Comparison of ENCODE assay signal across 15 cellular contexts in the genomic region with DNA sequence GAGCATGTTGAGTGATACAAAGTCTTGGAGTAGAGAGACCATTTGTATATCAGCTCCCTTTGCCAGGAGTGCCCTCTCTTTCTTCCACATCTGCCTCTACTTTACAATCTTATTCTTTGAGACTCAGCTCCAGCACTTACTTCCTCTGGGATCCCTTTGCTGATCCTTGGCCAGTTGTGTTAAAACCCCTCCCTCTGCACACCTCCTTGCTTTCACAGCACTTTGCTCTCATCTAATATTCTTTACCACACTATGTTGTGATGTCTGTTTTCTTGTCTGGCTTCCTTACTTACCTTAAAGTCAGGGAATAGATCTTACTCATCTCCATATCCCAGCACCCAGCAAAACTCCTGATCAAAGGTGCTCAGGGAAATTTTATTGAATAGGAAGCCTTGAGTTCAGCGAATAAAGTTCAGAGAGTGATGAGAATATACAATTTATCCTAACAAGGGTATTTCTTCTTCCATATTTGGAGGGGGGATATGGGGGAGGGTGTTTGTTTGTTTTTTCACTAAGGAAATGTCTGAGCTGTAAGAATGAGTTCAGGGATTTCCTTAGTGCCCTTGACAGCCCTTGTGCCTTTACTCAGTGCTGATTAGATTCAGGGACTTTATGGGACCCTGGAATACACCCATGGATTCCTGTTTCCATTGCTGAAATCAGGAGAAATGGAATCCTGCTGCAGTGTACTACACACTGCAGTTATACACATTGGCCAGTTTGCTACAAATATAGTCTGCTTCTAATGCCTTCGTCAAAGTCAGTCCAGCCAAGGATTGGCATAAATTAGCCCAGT. TPM values are rescaled to one million over a fixed set of nuclear protein-coding genes. Genes with fewer than 3 reads are reported as not detected.
A peak's percentile ranks its signal among the peaks of the same experiment; 100 is the strongest.
DNase-seq lines count a peak whose midpoint lies in the region; ATAC-seq and TF ChIP-seq lines count a peak whose summit lies in the region.
"Had no signal": no experiment of that assay in that cellular context is flagged by ENCODE, and none has a peak within 500 bp of the region (broad histone marks: within the 10 kb centered on the region; RNA-seq: fewer than 3 reads in every experiment).

No MANE protein-coding gene starts in this region.

- no peak for TF ChIP-seq EP300 in neural cell (conservative IDR thresholded peaks at IDR 0.05; ENCODE audit: poor library complexity, severe bottlenecking)
- no peak for TF ChIP-seq EP300 in transverse colon (IDR thresholded peaks at IDR 0.05; ENCODE audit: low read depth)

- no peak overlapping the region for H3K4me3 ChIP-seq in right atrium auricular region
- peak overlapping the region; percentile 29 for H3K4me3 ChIP-seq in neural cell (ENCODE audit: low read length)
- H3K4me3 ChIP-seq in transverse colon: no peak overlapping the region
- H3K4me3 ChIP-seq: BLaER1 treated with 17β-estradiol and CSF1 and Interleukin-3, amounts not matched to agents 10 nM and 100 nM had no signal

- H3K36me3 ChIP-seq in right atrium auricular region (no peaks in the 10 kb centered on the region), neural cell (ENCODE audit: insufficient read depth, low read length) (no peaks in the 10 kb centered on the region), transverse colon (no peaks in the 10 kb centered on the region)

- H3K27ac ChIP-seq in right atrium auricular region (peak overlapping the region in 1 of 2 donors; percentile 12), neural cell (ENCODE audit: low read length) (peak overlapping the region; percentile 46), transverse colon (peak overlapping the region in 3 of 4 donors; percentile 2 to 8 (median 6))
- H3K27ac ChIP-seq: BLaER1 treated with 17β-estradiol and CSF1 and Interleukin-3, amounts not matched to agents 10 nM and 100 nM had no signal

- TF ChIP-seq RAD21 in neural cell (conservative IDR thresholded peaks at IDR 0.05): no peak

- POLR2A ChIA-PET in GM10248 (lab: Yijun Ruan, JAX): no interaction called here

- DNase-seq in Right ventricle myocardium superior (no peak), right atrium auricular region (ENCODE audit: low spot score) (no peak), left colon (no peak), transverse colon (no peak), GM10248 (ENCODE audit: extremely low spot score) (no peak), posterior cingulate gyrus (no peak)
- DNase-seq: DMS 273 treated with DMSO at 0.1 percent for 48 hours, H7, Karpas-422, NCI-H1417 treated with DMSO at 0.1 percent for 48 hours, NCI-H2029, NCI-H510A treated with DMSO at 0.1 percent for 48 hours had no signal

- TF ChIP-seq CTCF in right atrium auricular region (IDR thresholded peaks at IDR 0.05) (no peak), neural cell (IDR thresholded peaks at IDR 0.05; ENCODE audit: poor library complexity, severe bottlenecking) (no peak), transverse colon (IDR thresholded peaks at IDR 0.05) (no peak), GM10248 (IDR thresholded peaks at IDR 0.05; ENCODE audit: control extremely low read depth, extremely low read depth, low read depth, missing control alignments) (no peak)

- CTCF ChIA-PET in GM10248 (lab: Yijun Ruan, JAX): interaction anchor here (1.0 to 1.2 kb wide), 2 partner anchors 9 to 15 kb away, joined by 3 to 4 read pairs; no protein-coding TSS in a partner anchor

- ATAC-seq in Right ventricle myocardium superior (ENCODE audit: poor library complexity): peak; percentile 20
- ATAC-seq in left colon: peak; percentile 91
- ATAC-seq in HG03045 (IDR thresholded peaks at IDR 0.05; ENCODE audit: unreplicated experiment): no peak

- peak overlapping the region; percentile 26 for H3K4me2 ChIP-seq in neural cell (ENCODE audit: low read length)

- H3F3A ChIP-seq in neural cell (ENCODE audit: insufficient read depth, low read length, poor library complexity, severe bottlenecking): no peaks in the 10 kb centered on the region

- intact Hi-C loops in Right ventricle myocardium superior (cut with DNase I): no loop called here
- intact Hi-C loops in left colon (cut with DNase I, micrococcal nuclease): no loop called here
- intact Hi-C loops in transverse colon (cut with DNase I; ENCODE audit: low total_unique reads): no loop called here
- intact Hi-C loops in posterior cingulate gyrus (cut with DNase I): no loop called here

- 56 to 66% methylated on average over 1 to 2 of the region's 2 CpGs for WGBS in transverse colon (ENCODE audit: low coverage in 1 of 2), 2 donors

- in situ Hi-C loops in transverse colon (cut with MboI; ENCODE audit: low pct_ligation_motif_present in 1 of 4, low pct_unique_long_range_greater_than_20kb in 1 of 4, low sequenced_read_pairs in 3 of 4): no loop called here

- no peaks in the 10 kb centered on the region for H3K9me2 ChIP-seq in neural cell (ENCODE audit: insufficient read depth, low read length)

- peaks cover 0 to 46% of the 10 kb centered on the region in 2 donors for H3K4me1 ChIP-seq in right atrium auricular region
- peaks cover 18 to 57% (median 31%) of the 10 kb centered on the region in 4 donors for H3K4me1 ChIP-seq in transverse colon

- peaks cover 24% of the 10 kb centered on the region for H3K79me2 ChIP-seq in neural cell (replicated peaks; ENCODE audit: insufficient read depth, low read length)

- no peak overlapping the region for H2AFZ ChIP-seq in neural cell (ENCODE audit: low read depth, low read length)

- TF ChIP-seq POLR2A in transverse colon (IDR thresholded peaks at IDR 0.05): no peak

- H4K20me1 ChIP-seq in neural cell (ENCODE audit: insufficient read depth): no peaks in the 10 kb centered on the region

- H3K27me3 ChIP-seq in right atrium auricular region (no peaks in the 10 kb centered on the region), neural cell (ENCODE audit: insufficient read depth, low read depth, low read length) (no peaks in the 10 kb centered on the region), transverse colon (no peaks in the 10 kb centered on the region)
- H3K27me3 ChIP-seq: BLaER1 treated with 17β-estradiol and CSF1 and Interleukin-3, amounts not matched to agents 10 nM and 100 nM had no signal

- H3K9me3 ChIP-seq in right atrium auricular region (no peaks in the 10 kb centered on the region), neural cell (ENCODE audit: low read length) (no peaks in the 10 kb centered on the region), transverse colon (no peaks in the 10 kb centered on the region)

- no peak overlapping the region for H3K9ac ChIP-seq in neural cell (ENCODE audit: low read length)
- H3K9ac ChIP-seq: BLaER1 treated with 17β-estradiol and CSF1 and Interleukin-3, amounts not matched to agents 10 nM and 100 nM had no signal

TF ChIP-seq in neural cell, 6 proteins besides CTCF, POLR2A, EP300 and RAD21:
- TF ChIP-seq MXI1 (conservative IDR thresholded peaks at IDR 0.05; ENCODE audit: poor library complexity, severe bottlenecking) (no peak), SMC3 (conservative IDR thresholded peaks at IDR 0.05; ENCODE audit: poor library complexity) (no peak), EZH2 (IDR thresholded peaks at IDR 0.05; ENCODE audit: borderline replicate concordance, insufficient read depth, low read length, poor library complexity, severe bottlenecking) (no peak), TAF1 (IDR thresholded peaks at IDR 0.05; ENCODE audit: low read depth) (no peak), POLR2AphosphoS5 (IDR thresholded peaks at IDR 0.05) (no peak)
- TF ChIP-seq, protein P1, sequence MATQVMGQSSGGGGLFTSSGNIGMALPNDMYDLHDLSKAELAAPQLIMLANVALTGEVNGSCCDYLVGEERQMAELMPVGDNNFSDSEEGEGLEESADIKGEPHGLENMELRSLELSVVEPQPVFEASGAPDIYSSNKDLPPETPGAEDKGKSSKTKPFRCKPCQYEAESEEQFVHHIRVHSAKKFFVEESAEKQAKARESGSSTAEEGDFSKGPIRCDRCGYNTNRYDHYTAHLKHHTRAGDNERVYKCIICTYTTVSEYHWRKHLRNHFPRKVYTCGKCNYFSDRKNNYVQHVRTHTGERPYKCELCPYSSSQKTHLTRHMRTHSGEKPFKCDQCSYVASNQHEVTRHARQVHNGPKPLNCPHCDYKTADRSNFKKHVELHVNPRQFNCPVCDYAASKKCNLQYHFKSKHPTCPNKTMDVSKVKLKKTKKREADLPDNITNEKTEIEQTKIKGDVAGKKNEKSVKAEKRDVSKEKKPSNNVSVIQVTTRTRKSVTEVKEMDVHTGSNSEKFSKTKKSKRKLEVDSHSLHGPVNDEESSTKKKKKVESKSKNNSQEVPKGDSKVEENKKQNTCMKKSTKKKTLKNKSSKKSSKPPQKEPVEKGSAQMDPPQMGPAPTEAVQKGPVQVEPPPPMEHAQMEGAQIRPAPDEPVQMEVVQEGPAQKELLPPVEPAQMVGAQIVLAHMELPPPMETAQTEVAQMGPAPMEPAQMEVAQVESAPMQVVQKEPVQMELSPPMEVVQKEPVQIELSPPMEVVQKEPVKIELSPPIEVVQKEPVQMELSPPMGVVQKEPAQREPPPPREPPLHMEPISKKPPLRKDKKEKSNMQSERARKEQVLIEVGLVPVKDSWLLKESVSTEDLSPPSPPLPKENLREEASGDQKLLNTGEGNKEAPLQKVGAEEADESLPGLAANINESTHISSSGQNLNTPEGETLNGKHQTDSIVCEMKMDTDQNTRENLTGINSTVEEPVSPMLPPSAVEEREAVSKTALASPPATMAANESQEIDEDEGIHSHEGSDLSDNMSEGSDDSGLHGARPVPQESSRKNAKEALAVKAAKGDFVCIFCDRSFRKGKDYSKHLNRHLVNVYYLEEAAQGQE (IDR thresholded peaks at IDR 0.05; ENCODE audit: borderline replicate concordance): no peak

RNA-seq across cellular contexts. Expression of a gene that starts 32.0 kb away (rescaled TPM):
- total RNA-seq in Right ventricle myocardium superior (22.1 TPM), right atrium auricular region (10 to 100 TPM; 38.6 to 46.5 TPM), left colon (10 to 100 TPM; 40.0 to 44.7 TPM), transverse colon (10 to 100 TPM; 37.8 to 82.7 (median 47.9) TPM)
- 13.6 and 18.6 TPM in 2 replicates for polyA plus RNA-seq in neural cell
- polyA minus RNA-seq in neural cell: 75.7 and 81.8 TPM in 2 replicates
